ENCODE assay signal across 17 cellular contexts in genomic region chr10:48282829-48283228, GRCh38. TPM values are rescaled to one million over a fixed set of nuclear protein-coding genes. Genes with fewer than 3 reads are reported as not detected.
DNase-seq lines count a peak whose midpoint lies in the region; ATAC-seq, FAIRE-seq and TF ChIP-seq lines count a peak whose summit lies in the region.
"Had no signal": no experiment of that assay in that cellular context is flagged by ENCODE, and none has a peak within 500 bp of the region (broad histone marks: within the 10 kb centered on the region; RNA-seq: fewer than 3 reads in every experiment).

No MANE protein-coding gene starts in this region.

- TF ChIP-seq CTCF in GM12878 (IDR thresholded peaks at IDR 0.05 in 2 of 3, conservative IDR thresholded peaks at IDR 0.05 in 1 of 3; ENCODE audit: control insufficient read depth in 2 of 3, extremely low read depth in 1 of 3, insufficient read depth in 1 of 3, low read depth in 3 of 3, low read length in 3 of 3) (no peak), brain microvascular endothelial cell (IDR thresholded peaks at IDR 0.05; ENCODE audit: low read depth, low read length, missing control alignments) (no peak), breast epithelium (IDR thresholded peaks at IDR 0.05) (no peak)

- H3K27ac ChIP-seq in GM12878 (ENCODE audit: control insufficient read depth, insufficient read depth) = peak overlapping the region; percentile 86
- H3K27ac ChIP-seq in CD4-positive, alpha-beta memory T cell (ENCODE audit: low read depth, low read length) = no peak overlapping the region
- no peak overlapping the region for H3K27ac ChIP-seq in brain microvascular endothelial cell
- H3K27ac ChIP-seq in breast epithelium = no peak overlapping the region
- H3K27ac ChIP-seq: coronary artery had no signal

- no peak overlapping the region for H3K27ac Mint-ChIP-seq in CD4-positive, alpha-beta memory T cell
- H3K27ac Mint-ChIP-seq: activated CD8-positive, alpha-beta T cell treated with anti-CD3 and anti-CD28 coated beads for 36 hours; activated naive CD4-positive, alpha-beta T cell treated with anti-CD3 and anti-CD28 coated beads, Interleukin-2, amount 50 U/mL, for 24 hours; naive thymus-derived CD8-positive, alpha-beta T cell; T-helper 1 cell treated with Interleukin-12 subunit alpha and Interleukin-12 subunit beta and Interleukin-4 antibody, amounts not matched to agents 30 μg/mL and 1 μg/mL, for 36 hours had no signal

- peak overlapping the region; percentile 68 for H3K4me2 ChIP-seq in GM12878 (ENCODE audit: control insufficient read depth, insufficient read depth)

- peak; percentile 89 for DNase-seq in GM12878 (ENCODE audit: low read depth, low spot score)
- no peak for DNase-seq in CD4-positive, alpha-beta memory T cell
- DNase-seq in brain microvascular endothelial cell = no peak
- DNase-seq in effector CD8-positive, alpha-beta T cell (lab: John Stamatoyannopoulos, UW) = no peak
- no peak for DNase-seq in breast epithelium (ENCODE audit: low spot score in 2 of 2)
- DNase-seq: activated CD8-positive, alpha-beta T cell treated with anti-CD3 and anti-CD28 coated beads for 36 hours; Caco-2; kidney; naive thymus-derived CD8-positive, alpha-beta T cell; NCI-H1417 treated with DMSO at 0.1 percent for 48 hours had no signal

- peaks cover 2 to 28% (median 21%) of the 10 kb centered on the region in 8 donors for H3K9me3 Mint-ChIP-seq in CD4-positive, alpha-beta memory T cell

- peak; percentile 18 to 47; a peak in 1 of 4 replicates for TF ChIP-seq EP300 in GM12878 (IDR thresholded peaks at IDR 0.05; ENCODE audit: borderline replicate concordance in 1 of 2, control insufficient read depth in 1 of 2, low read depth in 2 of 2, low read length in 2 of 2)

- peaks cover 52% of the 10 kb centered on the region for H3K4me1 ChIP-seq in GM12878 (ENCODE audit: control insufficient read depth, insufficient read depth, low read length)
- no peaks in the 10 kb centered on the region for H3K4me1 ChIP-seq in CD4-positive, alpha-beta memory T cell (ENCODE audit: insufficient read depth, low read length)
- no peaks in the 10 kb centered on the region for H3K4me1 ChIP-seq in breast epithelium
- H3K4me1 ChIP-seq: Caco-2 had no signal

- peaks cover 0 to 6% of the 10 kb centered on the region in 2 donors for H3K36me3 Mint-ChIP-seq in CD4-positive, alpha-beta memory T cell
- H3K36me3 Mint-ChIP-seq: activated naive CD4-positive, alpha-beta T cell treated with anti-CD3 and anti-CD28 coated beads, Interleukin-2, amount 50 U/mL, for 24 hours had no signal

- H3K4me3 ChIP-seq in GM12878 (no peak overlapping the region), brain microvascular endothelial cell (ENCODE audit: low read depth, low read length) (no peak overlapping the region), breast epithelium (no peak overlapping the region)
- no peak overlapping the region for H3K4me3 ChIP-seq in CD4-positive, alpha-beta memory T cell (ENCODE audit: low read length in 2 of 2)
- H3K4me3 ChIP-seq: coronary artery had no signal

- peaks cover 22% of the 10 kb centered on the region for H3K9me3 ChIP-seq in GM12878 (replicated peaks; ENCODE audit: control insufficient read depth, insufficient read depth, low read length)
- no peaks in the 10 kb centered on the region for H3K9me3 ChIP-seq in CD4-positive, alpha-beta memory T cell (ENCODE audit: control insufficient read depth in 1 of 2, low read length in 2 of 2)
- peaks cover 0 to 10% of the 10 kb centered on the region in 2 donors for H3K9me3 ChIP-seq in breast epithelium

- H3K79me2 ChIP-seq in GM12878 (ENCODE audit: control insufficient read depth, insufficient read depth, low read length) = no peaks in the 10 kb centered on the region; the same call in none of the 2 replicates

- CTCF ChIA-PET in GM12878 (lab: Yijun Ruan, JAX) = no interaction called here
- CTCF ChIA-PET in CD4-positive, alpha-beta memory T cell (lab: Charles Lee; ENCODE audit: partially characterized antibody) = no interaction called here

- in situ Hi-C loops in GM12878 (cut with MboI) (no loop called here), brain microvascular endothelial cell (cut with HindIII; ENCODE audit: low pct_ligation_motif_present, low sequenced_read_pairs) (no loop called here)

- peak; percentile 84 for FAIRE-seq in GM12878 (lab: Jason Lieb, UNC)
- FAIRE-seq: kidney had no signal

- H3K36me3 ChIP-seq in GM12878 (ENCODE audit: control insufficient read depth in 2 of 2, insufficient read depth in 2 of 2, low read length in 1 of 2) (no peaks in the 10 kb centered on the region), brain microvascular endothelial cell (replicated peaks) (no peaks in the 10 kb centered on the region), breast epithelium (no peaks in the 10 kb centered on the region)
- H3K36me3 ChIP-seq in CD4-positive, alpha-beta memory T cell (ENCODE audit: insufficient read depth, low read length) = no peaks in the 10 kb centered on the region

- BruUV-seq in GM12878 (replicated peaks; lab: Mats Ljungman, UMichigan) = no TSS peak

- TF ChIP-seq RAD21 in GM12878 (IDR thresholded peaks at IDR 0.05; ENCODE audit: insufficient read depth, low read depth, low read length) = no peak

- intact Hi-C loops in GM12878 (cut with micrococcal nuclease; ENCODE audit: unreplicated experiment) (loop anchor here (1.0 kb wide), 1 partner anchor 23 kb away; the partner anchor contains the start of gene MAPK8), breast epithelium (cut with DNase I; ENCODE audit: low total_unique reads) (no loop called here)
- intact Hi-C loops in CD4-positive, alpha-beta memory T cell (cut with micrococcal nuclease) = no loop called here

- peak overlapping the region; percentile 57 for H3K9ac ChIP-seq in GM12878 (ENCODE audit: control insufficient read depth, insufficient read depth, low read length)

- H3K27me3 Mint-ChIP-seq in CD4-positive, alpha-beta memory T cell = peaks cover 20 to 28% of the 10 kb centered on the region in 2 donors

- RAD21 ChIA-PET in GM12878 (lab: Charles Lee; ENCODE audit: unreplicated experiment) = interaction anchor here (1.5 to 1.8 kb wide), 2 partner anchors 12 to 27 kb away, joined by 4 to 5 read pairs; no protein-coding TSS in a partner anchor

- peak; percentile 73 for ATAC-seq in GM18909 (IDR thresholded peaks at IDR 0.05; ENCODE audit: poor library complexity, unreplicated experiment)
- ATAC-seq in GM21619 (IDR thresholded peaks at IDR 0.05; ENCODE audit: unreplicated experiment) = peak; percentile 41
- peak; percentile 63 for ATAC-seq in HG03097 (IDR thresholded peaks at IDR 0.05; ENCODE audit: low FRiP score, unreplicated experiment)
- ATAC-seq in GM12878 = peak; percentile 66
- ATAC-seq: activated CD8-positive, alpha-beta T cell treated with anti-CD3 and anti-CD28 coated beads for 36 hours; naive thymus-derived CD8-positive, alpha-beta T cell had no signal

- no peak overlapping the region for H3K4me3 Mint-ChIP-seq in CD4-positive, alpha-beta memory T cell
- H3K4me3 Mint-ChIP-seq: activated CD8-positive, alpha-beta T cell treated with anti-CD3 and anti-CD28 coated beads for 36 hours; activated naive CD4-positive, alpha-beta T cell treated with anti-CD3 and anti-CD28 coated beads, Interleukin-2, amount 50 U/mL, for 24 hours; naive thymus-derived CD8-positive, alpha-beta T cell; T-helper 1 cell treated with Interleukin-12 subunit alpha and Interleukin-12 subunit beta and Interleukin-4 antibody, amounts not matched to agents 30 μg/mL and 1 μg/mL, for 36 hours had no signal

- H3K27me3 ChIP-seq in GM12878 (replicated peaks in 1 of 2; ENCODE audit: control insufficient read depth in 2 of 2, insufficient read depth in 2 of 2, low read length in 1 of 2) = no peaks in the 10 kb centered on the region
- H3K27me3 ChIP-seq in CD4-positive, alpha-beta memory T cell (ENCODE audit: insufficient read depth, low read length) = no peaks in the 10 kb centered on the region
- no peaks in the 10 kb centered on the region for H3K27me3 ChIP-seq in brain microvascular endothelial cell (replicated peaks)
- no peaks in the 10 kb centered on the region for H3K27me3 ChIP-seq in breast epithelium

- no peaks in the 10 kb centered on the region for H4K20me1 ChIP-seq in GM12878 (ENCODE audit: control insufficient read depth, insufficient read depth)

- TF ChIP-seq POLR2A in GM12878 (IDR thresholded peaks at IDR 0.05; ENCODE audit: low read depth, low read length) (0 out of 2 replicates have a peak, but pooled peaks have one; percentile 22), breast epithelium (IDR thresholded peaks at IDR 0.05) (no peak)

- peak overlapping the region; percentile 50 for H2AFZ ChIP-seq in GM12878 (ENCODE audit: control insufficient read depth, low read depth, low read length)

- POLR2A ChIA-PET in GM12878 (lab: Charles Lee) = interaction anchor here (0.6 to 1.6 kb wide), 5 partner anchors 8 to 385 kb away, joined by 3 to 5 read pairs (median 4); partner anchors contain the start of gene FRMPD2
- POLR2A ChIA-PET in CD4-positive, alpha-beta memory T cell (lab: Charles Lee; ENCODE audit: partially characterized antibody) = no interaction called here

- peaks cover 0 to 5% (median 3%) of the 10 kb centered on the region in 4 donors for H3K4me1 Mint-ChIP-seq in CD4-positive, alpha-beta memory T cell
- H3K4me1 Mint-ChIP-seq: naive thymus-derived CD8-positive, alpha-beta T cell had no signal

- SMC1A ChIA-PET in GM12878 (lab: Charles Lee; ENCODE audit: uncharacterized antibody, unreplicated experiment) = interaction anchor here (0.8 to 1.9 kb wide), 7 partner anchors 8 to 389 kb away, joined by 3 to 7 read pairs (median 3); partner anchors contain the start of gene FRMPD2

RNA-seq across cellular contexts. Expression of gene FRMPD2, which starts 8.3 kb away (rescaled TPM):
- 83.6 and 99.6 TPM in 2 replicates for total RNA-seq in GM12878 (2013; cell fraction: nucleolus; rRNA removed)
- total RNA-seq in GM12878 (2014; rRNA removed) = 1.3 and 2.3 TPM in 2 replicates
- 0.88 and 1.2 TPM in 2 replicates for total RNA-seq in GM12878 (2014; rRNA removed; fragmentation: Illumina TruSeq; extraction: Trizol)
- total RNA-seq in GM12878 (2021) = 1.4 and 2.1 TPM in 2 replicates
- polyA plus RNA-seq in GM12878 (2011; ENCODE audit: low read depth) = 0.21 TPM
- polyA plus RNA-seq in GM12878 (2011; rRNA removed) = 3.2 and 5.7 TPM in 2 replicates
- polyA plus RNA-seq in GM12878 (2011; cell fraction: cytosol; rRNA removed) = 3.7 and 4.0 TPM in 2 replicates
- 12.6 and 17.6 TPM in 2 replicates for polyA plus RNA-seq in GM12878 (2011; cell fraction: nucleus; rRNA removed)
- 0.64 and 1.5 TPM in 2 replicates for polyA plus RNA-seq in GM12878 (2012)
- 0.60 and 0.76 TPM in 2 replicates for polyA plus RNA-seq in GM12878 (2014; fragmentation: Illumina TruSeq; extraction: Trizol)
- polyA plus RNA-seq in GM12878 (2014; fragmentation: Nextera tagmentation; extraction: Ambion mirVana) = 1 to 10 TPM in 1 of 2 experiments, under 1 TPM in 1; 0.38 to 1.2 TPM
- polyA plus RNA-seq in GM12878 (2014; rRNA removed) = 1.2 and 1.4 TPM in 2 replicates
- 1 to 10 TPM; 1.4 to 1.6 TPM for polyA plus RNA-seq in GM12878 (2016; fragmentation: Nextera tagmentation; extraction: Ambion mirVana)
- 6.7 and 11.3 TPM in 2 replicates for polyA minus RNA-seq in GM12878 (2011; rRNA and poly(A)+ RNA removed)
- 0.94 and 1.3 TPM in 2 replicates for polyA minus RNA-seq in GM12878 (2011; cell fraction: cytosol; rRNA and poly(A)+ RNA removed)
- polyA minus RNA-seq in GM12878 (2011; cell fraction: nucleus; rRNA and poly(A)+ RNA removed) = 12.0 and 23.8 TPM in 2 replicates
- total RNA-seq in CD4-positive, alpha-beta memory T cell = not detected
- not detected for polyA plus RNA-seq in CD4-positive, alpha-beta memory T cell
- 1 to 10 TPM in 2 of 3 donors, not detected in 1; 1.9 to 4.6 TPM for total RNA-seq in breast epithelium
- total RNA-seq: activated CD8-positive, alpha-beta T cell treated with anti-CD3 and anti-CD28 coated beads for 36 hours; Caco-2; naive thymus-derived CD8-positive, alpha-beta T cell; skeletal muscle tissue had no signal
- polyA plus RNA-seq: naive thymus-derived CD8-positive, alpha-beta T cell had no signal

RNA-seq across cellular contexts. Expression of gene MAPK8, which starts 23.6 kb away (rescaled TPM):
- total RNA-seq in GM12878 (2013; cell fraction: nucleolus; rRNA removed) = 283 and 289 TPM in 2 replicates
- 38.4 and 45.6 TPM in 2 replicates for total RNA-seq in GM12878 (2014; rRNA removed)
- total RNA-seq in GM12878 (2014; rRNA removed; fragmentation: Illumina TruSeq; extraction: Trizol) = 45.1 and 46.3 TPM in 2 replicates
- 44.5 and 49.4 TPM in 2 replicates for total RNA-seq in GM12878 (2021)
- polyA plus RNA-seq in GM12878 (2011; ENCODE audit: low read depth) = 5.9 TPM
- 102 and 143 TPM in 2 replicates for polyA plus RNA-seq in GM12878 (2011; rRNA removed)
- polyA plus RNA-seq in GM12878 (2011; cell fraction: cytosol; rRNA removed) = 41.0 and 52.2 TPM in 2 replicates
- 58.2 and 63.3 TPM in 2 replicates for polyA plus RNA-seq in GM12878 (2011; cell fraction: nucleus; rRNA removed)
- 20.4 and 27.9 TPM in 2 replicates for polyA plus RNA-seq in GM12878 (2012)
- polyA plus RNA-seq in GM12878 (2014; fragmentation: Illumina TruSeq; extraction: Trizol) = 61.4 and 74.0 TPM in 2 replicates
- 1 to 10 TPM; 3.9 to 4.3 TPM for polyA plus RNA-seq in GM12878 (2014; fragmentation: Nextera tagmentation; extraction: Ambion mirVana)
- 32.7 and 39.8 TPM in 2 replicates for polyA plus RNA-seq in GM12878 (2014; rRNA removed)
- 10 to 100 TPM; 38.2 to 40.3 TPM for polyA plus RNA-seq in GM12878 (2016; fragmentation: Nextera tagmentation; extraction: Ambion mirVana)
- 47.9 and 72.2 TPM in 2 replicates for polyA minus RNA-seq in GM12878 (2011; rRNA and poly(A)+ RNA removed)
- 23.1 and 25.4 TPM in 2 replicates for polyA minus RNA-seq in GM12878 (2011; cell fraction: cytosol; rRNA and poly(A)+ RNA removed)
- polyA minus RNA-seq in GM12878 (2011; cell fraction: nucleus; rRNA and poly(A)+ RNA removed) = 51.7 and 64.1 TPM in 2 replicates
- 10 to 100 TPM; 47.6 to 49.9 TPM for total RNA-seq in CD4-positive, alpha-beta memory T cell
- polyA plus RNA-seq in CD4-positive, alpha-beta memory T cell = 10 to 100 TPM; 13.3 to 22.3 TPM
- 100 to 1,000 TPM in 1 of 3 donors, 10 to 100 TPM in 2; 52.5 to 108 (median 74.1) TPM for total RNA-seq in breast epithelium
